13 cellular contexts compared by ENCODE assay signal in the genomic region with DNA sequence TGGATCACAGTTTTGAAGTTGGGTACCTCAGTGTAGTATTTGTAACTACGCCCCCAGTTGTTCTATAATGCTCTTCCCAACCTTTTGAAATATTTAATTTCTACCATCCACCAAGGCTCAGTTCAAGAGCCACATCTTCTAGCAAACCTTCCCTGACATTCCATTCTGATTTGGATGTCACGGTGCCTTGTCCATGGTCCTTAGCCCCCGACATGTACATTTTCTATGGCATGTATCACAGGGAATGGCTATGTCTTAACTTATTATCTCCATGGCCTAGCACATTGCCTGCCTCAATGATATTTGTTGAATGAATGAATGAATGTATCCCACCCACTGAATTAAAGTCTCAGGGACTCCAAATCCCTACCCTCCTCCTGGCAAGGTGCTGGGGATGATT.
DNase-seq lines count a peak whose midpoint lies in the region; TF ChIP-seq lines count a peak whose summit lies in the region.
"Had no signal": no experiment of that assay in that cellular context is flagged by ENCODE, and none has a peak within 500 bp of the region (broad histone marks: within the 10 kb centered on the region; RNA-seq: fewer than 3 reads in every experiment).

No MANE protein-coding gene starts in this region.

- no peak for TF ChIP-seq EP300 in Ishikawa (IDR thresholded peaks at IDR 0.05; ENCODE audit: borderline replicate concordance)

- TF ChIP-seq RAD21 in Ishikawa (IDR thresholded peaks at IDR 0.05; ENCODE audit: low read depth): no peak

- DNase-seq in EH (ENCODE audit: low read depth) (peak; percentile 27), NCI-H2029 treated with DMSO at 0.1 percent for 48 hours (lab: John Stamatoyannopoulos, UW) (no peak)
- no peak for DNase-seq in activated CD4-positive, alpha-beta T cell treated with anti-CD3 and anti-CD28 coated beads, Interleukin-2, amount 50 U/mL, for 48 hours
- DNase-seq: Calu3; CD8-positive, alpha-beta T cell; EL; GOT3; KG1; NCI-H1694 treated with DMSO at 0.1 percent for 48 hours; NCI-H226; NCI-H524; SIG-M5 had no signal

TF ChIP-seq in Ishikawa, 13 proteins besides CTCF, POLR2A, EP300 and RAD21:
- TF ChIP-seq TEAD4 (IDR thresholded peaks at IDR 0.05) (no peak), YY1 (IDR thresholded peaks at IDR 0.05; ENCODE audit: low read depth) (no peak), TCF12 (IDR thresholded peaks at IDR 0.05; ENCODE audit: low read depth) (no peak), EGR1 (IDR thresholded peaks at IDR 0.05) (no peak)
- TF ChIP-seq, protein P1, sequence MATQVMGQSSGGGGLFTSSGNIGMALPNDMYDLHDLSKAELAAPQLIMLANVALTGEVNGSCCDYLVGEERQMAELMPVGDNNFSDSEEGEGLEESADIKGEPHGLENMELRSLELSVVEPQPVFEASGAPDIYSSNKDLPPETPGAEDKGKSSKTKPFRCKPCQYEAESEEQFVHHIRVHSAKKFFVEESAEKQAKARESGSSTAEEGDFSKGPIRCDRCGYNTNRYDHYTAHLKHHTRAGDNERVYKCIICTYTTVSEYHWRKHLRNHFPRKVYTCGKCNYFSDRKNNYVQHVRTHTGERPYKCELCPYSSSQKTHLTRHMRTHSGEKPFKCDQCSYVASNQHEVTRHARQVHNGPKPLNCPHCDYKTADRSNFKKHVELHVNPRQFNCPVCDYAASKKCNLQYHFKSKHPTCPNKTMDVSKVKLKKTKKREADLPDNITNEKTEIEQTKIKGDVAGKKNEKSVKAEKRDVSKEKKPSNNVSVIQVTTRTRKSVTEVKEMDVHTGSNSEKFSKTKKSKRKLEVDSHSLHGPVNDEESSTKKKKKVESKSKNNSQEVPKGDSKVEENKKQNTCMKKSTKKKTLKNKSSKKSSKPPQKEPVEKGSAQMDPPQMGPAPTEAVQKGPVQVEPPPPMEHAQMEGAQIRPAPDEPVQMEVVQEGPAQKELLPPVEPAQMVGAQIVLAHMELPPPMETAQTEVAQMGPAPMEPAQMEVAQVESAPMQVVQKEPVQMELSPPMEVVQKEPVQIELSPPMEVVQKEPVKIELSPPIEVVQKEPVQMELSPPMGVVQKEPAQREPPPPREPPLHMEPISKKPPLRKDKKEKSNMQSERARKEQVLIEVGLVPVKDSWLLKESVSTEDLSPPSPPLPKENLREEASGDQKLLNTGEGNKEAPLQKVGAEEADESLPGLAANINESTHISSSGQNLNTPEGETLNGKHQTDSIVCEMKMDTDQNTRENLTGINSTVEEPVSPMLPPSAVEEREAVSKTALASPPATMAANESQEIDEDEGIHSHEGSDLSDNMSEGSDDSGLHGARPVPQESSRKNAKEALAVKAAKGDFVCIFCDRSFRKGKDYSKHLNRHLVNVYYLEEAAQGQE (IDR thresholded peaks at IDR 0.05; ENCODE audit: low read depth): peak; percentile 77
